ENCODE assay signal across 8 cellular contexts in the genomic region with DNA sequence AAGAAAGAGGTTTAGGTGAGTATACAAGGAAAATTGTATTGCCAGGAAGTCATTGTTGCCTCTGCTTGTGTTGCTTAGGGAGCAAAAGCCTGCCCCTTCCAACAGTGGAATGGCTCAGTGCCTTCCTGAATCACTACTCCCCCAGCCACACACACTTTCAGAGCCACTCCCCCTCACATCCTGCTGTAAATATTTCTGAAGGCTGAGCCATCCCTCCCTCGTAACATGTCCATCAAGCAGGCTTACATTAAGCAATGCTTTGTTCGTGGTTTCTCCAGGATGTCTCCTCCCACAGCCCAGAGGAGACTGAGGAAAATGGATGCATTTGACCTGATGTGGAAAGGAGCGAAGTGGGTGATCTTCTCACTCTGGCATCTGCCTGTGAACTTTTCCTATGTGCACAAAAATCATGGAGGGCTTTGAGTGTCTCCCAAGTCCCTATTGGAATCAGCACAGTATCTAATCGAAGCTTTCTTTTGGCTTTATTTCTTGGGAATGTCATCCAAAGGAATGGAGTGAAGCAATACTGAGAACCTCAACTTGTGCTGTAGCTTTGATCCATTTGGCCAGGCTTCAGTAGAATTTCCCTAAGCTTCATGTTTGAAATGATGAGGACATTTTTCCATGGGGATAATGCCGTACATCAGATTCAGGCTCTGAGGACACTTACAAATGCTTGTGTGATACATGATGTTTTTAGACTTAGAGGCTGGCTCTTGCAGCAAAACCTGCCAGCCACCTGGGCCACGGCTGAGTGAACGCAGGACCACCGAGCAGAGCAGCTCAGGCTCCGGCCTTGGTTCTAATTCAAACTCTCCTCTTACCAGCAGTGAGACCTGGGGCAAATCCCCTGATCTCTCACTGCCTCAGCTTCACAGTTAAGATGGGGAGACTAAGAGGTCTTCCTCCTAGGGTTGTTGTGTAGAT.
A peak's percentile ranks its signal among the peaks of the same experiment; 100 is the strongest.
DNase-seq lines count a peak whose midpoint lies in the region; ATAC-seq lines count a peak whose summit lies in the region.

No MANE protein-coding gene starts in this region.

- DNase-seq in Caki2 (ENCODE audit: low read depth) (peak; percentile 70), NOMO-1 treated with DMSO at 0.1 percent for 48 hours (lab: John Stamatoyannopoulos, UW; ENCODE audit: unreplicated experiment) (peak; percentile 76), epidermal melanocyte (ENCODE audit: insufficient read length, low spot score) (peak; percentile 32), non-pigmented ciliary epithelial cell (ENCODE audit: low read depth) (peak; percentile 91), NCI-H1417 treated with DMSO at 0.1 percent for 48 hours (lab: John Stamatoyannopoulos, UW) (no peak), NCI-H1694 treated with DMSO at 0.1 percent for 48 hours (lab: John Stamatoyannopoulos, UW) (no peak)

- in situ Hi-C loops in Caki2 (cut with HindIII; ENCODE audit: low pct_unique_long_range_greater_than_20kb, low sequenced_read_pairs): no loop called here

- no peak for ATAC-seq in HG02759 (IDR thresholded peaks at IDR 0.05; ENCODE audit: unreplicated experiment)
- ATAC-seq in GM18511 (IDR thresholded peaks at IDR 0.05; ENCODE audit: unreplicated experiment): no peak

Comparison
In these comparisons a context has a peak if more than half of its experiments do, and no peak if none do; other contexts are left out.
1. DNase-seq: peak in Caki2 (single experiment), NOMO-1 treated with DMSO at 0.1 percent for 48 hours (single experiment), epidermal melanocyte (single experiment) and non-pigmented ciliary epithelial cell (single experiment); none in NCI-H1417 treated with DMSO at 0.1 percent for 48 hours (single experiment) and NCI-H1694 treated with DMSO at 0.1 percent for 48 hours (single experiment).